1 cellular context compared by ENCODE assay signal in the genomic region with DNA sequence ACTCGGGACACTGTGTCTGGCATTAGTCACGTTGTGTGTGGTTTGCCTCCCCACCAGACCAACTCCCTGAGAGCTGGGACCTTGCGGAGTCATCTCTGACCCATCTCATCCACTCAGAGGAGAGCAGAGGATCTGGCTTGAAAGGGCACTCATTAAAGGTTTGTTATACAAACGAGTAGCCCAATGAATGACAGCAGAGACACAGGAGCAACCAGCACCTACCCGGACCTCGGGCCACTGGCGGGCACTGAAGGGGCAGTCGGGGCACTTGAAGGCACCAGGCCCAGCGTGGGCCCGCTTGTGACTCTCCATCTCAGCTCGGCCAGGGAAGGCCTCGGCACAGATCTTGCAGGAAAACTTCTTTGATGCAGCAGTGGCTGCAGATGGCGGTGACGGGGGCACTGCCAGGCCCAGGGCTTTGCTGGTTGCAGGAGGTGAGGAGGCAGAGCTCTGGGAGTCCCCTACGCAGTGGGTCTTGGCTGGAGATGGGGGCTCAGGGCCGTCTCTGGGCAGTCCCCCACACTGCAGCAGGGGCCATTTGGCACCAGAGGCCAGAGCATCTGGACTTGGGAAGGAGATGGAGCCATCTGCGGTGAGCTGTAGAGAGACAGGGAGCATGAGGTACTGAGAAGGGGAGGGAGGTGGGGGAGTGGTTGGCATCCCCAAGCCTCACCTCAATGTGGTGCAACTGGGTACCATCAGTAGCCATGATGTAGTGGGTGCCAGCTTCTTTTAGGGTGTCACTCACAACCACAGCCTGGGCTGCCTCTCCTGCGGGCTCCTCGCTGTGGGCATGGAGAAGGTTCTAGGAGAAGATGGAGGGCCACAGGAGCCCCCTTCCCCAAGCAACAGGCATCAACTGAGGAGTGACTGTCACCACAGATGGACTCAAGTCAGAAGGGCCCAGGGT.
A peak's percentile ranks its signal among the peaks of the same experiment; 100 is the strongest.
TF ChIP-seq lines count a peak whose summit lies in the region.

No MANE protein-coding gene starts in this region.

TF ChIP-seq in K562, 482 proteins besides CTCF, POLR2A, EP300 and RAD21:
- TF ChIP-seq, protein P1, sequence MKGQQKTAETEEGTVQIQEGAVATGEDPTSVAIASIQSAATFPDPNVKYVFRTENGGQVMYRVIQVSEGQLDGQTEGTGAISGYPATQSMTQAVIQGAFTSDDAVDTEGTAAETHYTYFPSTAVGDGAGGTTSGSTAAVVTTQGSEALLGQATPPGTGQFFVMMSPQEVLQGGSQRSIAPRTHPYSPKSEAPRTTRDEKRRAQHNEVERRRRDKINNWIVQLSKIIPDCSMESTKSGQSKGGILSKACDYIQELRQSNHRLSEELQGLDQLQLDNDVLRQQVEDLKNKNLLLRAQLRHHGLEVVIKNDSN (CRISPR knock-in tag; IDR thresholded peaks at IDR 0.05), result no peak
- peak; percentile 64 for TF ChIP-seq POLR2G (IDR thresholded peaks at IDR 0.05; ENCODE audit: low read depth, low read length)
